ENCODE assay signal across 8 cellular contexts in the genomic region with DNA sequence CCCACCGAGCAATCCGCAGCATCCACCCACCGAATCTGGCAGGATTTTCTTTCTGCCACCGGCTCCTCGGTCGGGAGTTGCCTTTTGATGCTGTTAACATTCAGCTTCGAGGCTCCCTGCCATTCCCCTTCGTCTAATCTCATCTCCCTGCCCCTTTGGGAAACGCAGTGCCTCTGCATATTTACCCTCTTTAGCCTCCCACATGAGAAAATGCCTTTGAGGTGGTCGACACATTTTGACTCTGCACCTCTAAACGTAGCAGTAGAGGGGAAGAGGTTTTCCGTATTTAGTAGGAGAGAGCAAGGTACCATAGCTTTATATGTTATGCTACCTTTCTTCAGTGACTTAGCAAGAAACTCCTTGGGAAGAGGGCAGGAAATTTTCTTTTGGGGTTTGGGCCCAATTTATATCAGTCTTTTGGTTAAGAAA. TPM values are rescaled to one million over a fixed set of nuclear protein-coding genes. Genes with fewer than 3 reads are reported as not detected.
DNase-seq lines count a peak whose midpoint lies in the region; ATAC-seq, FAIRE-seq and TF ChIP-seq lines count a peak whose summit lies in the region.

No MANE protein-coding gene starts in this region.

- H3K9me3 Mint-ChIP-seq in WTC11, result no peaks in the 10 kb centered on the region

- ATAC-seq in WTC11 (no peak), HG03469 (IDR thresholded peaks at IDR 0.05; ENCODE audit: unreplicated experiment) (no peak)

- TF ChIP-seq CTCF in WTC11 (IDR thresholded peaks at IDR 0.05) (no peak), fibroblast of villous mesenchyme (IDR thresholded peaks at IDR 0.05; ENCODE audit: insufficient read depth, low read depth, low read length) (no peak)

- DNase-seq in activated CD4-positive, alpha-beta T cell treated with anti-CD3 and anti-CD28 coated beads, Interleukin-2, amount 50 U/mL, for 1 hour, result peak; percentile 4
- DNase-seq in activated CD4-positive, alpha-beta T cell treated with anti-CD3 and anti-CD28 coated beads, Interleukin-2, amount 50 U/mL, for 4 hours, result no peak
- DNase-seq in WTC11 (ENCODE audit: low spot score) (no peak), fibroblast of villous mesenchyme (ENCODE audit: low read depth) (no peak), skeletal muscle cell (ENCODE audit: low read depth) (no peak), HTR-8/SVneo (ENCODE audit: insufficient read length, low spot score) (no peak), Kasumi-1 (lab: John Stamatoyannopoulos, UW) (no peak)

- CTCF ChIA-PET in WTC11 (lab: Charles Lee), result interaction anchor here (0.7 to 2.6 kb wide), 4 partner anchors 16 to 70 kb away, joined by 3 to 11 read pairs (median 4); no protein-coding TSS in a partner anchor

- H3K27ac Mint-ChIP-seq in WTC11, result peak overlapping the region; percentile 98

- H3K27me3 Mint-ChIP-seq in WTC11 (ENCODE audit: low read depth), result no peaks in the 10 kb centered on the region

- FAIRE-seq in HTR-8/SVneo (lab: Jason Lieb, UNC), result no peak

- peak overlapping the region; percentile 89 for H3K4me3 ChIP-seq in fibroblast of villous mesenchyme (ENCODE audit: low read depth, low read length)
- H3K4me3 ChIP-seq in skeletal muscle cell (ENCODE audit: low read depth, low read length), result peak overlapping the region; percentile 92

- peak overlapping the region; percentile 91 for H3K4me3 Mint-ChIP-seq in WTC11

- H3K4me1 Mint-ChIP-seq in WTC11, result peaks cover 40% of the 10 kb centered on the region

- H3K36me3 Mint-ChIP-seq in WTC11, result peaks cover 3% of the 10 kb centered on the region

- POLR2A ChIA-PET in WTC11 (lab: Charles Lee), result no interaction called here

TF ChIP-seq in WTC11, 78 proteins besides CTCF, POLR2A, EP300 and RAD21:
- no peak for TF ChIP-seq ATF1 (CRISPR knock-in tag; IDR thresholded peaks at IDR 0.05)
- no peak for TF ChIP-seq KAT7 (CRISPR knock-in tag; IDR thresholded peaks at IDR 0.05; ENCODE audit: borderline replicate concordance)
- TF ChIP-seq RORB (CRISPR knock-in tag; IDR thresholded peaks at IDR 0.05), result no peak
- TF ChIP-seq, protein P1, sequence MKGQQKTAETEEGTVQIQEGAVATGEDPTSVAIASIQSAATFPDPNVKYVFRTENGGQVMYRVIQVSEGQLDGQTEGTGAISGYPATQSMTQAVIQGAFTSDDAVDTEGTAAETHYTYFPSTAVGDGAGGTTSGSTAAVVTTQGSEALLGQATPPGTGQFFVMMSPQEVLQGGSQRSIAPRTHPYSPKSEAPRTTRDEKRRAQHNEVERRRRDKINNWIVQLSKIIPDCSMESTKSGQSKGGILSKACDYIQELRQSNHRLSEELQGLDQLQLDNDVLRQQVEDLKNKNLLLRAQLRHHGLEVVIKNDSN (CRISPR knock-in tag; IDR thresholded peaks at IDR 0.05), result no peak
- no peak for TF ChIP-seq FOXJ3 (CRISPR knock-in tag; IDR thresholded peaks at IDR 0.05; ENCODE audit: borderline replicate concordance)
- TF ChIP-seq, protein P2, sequence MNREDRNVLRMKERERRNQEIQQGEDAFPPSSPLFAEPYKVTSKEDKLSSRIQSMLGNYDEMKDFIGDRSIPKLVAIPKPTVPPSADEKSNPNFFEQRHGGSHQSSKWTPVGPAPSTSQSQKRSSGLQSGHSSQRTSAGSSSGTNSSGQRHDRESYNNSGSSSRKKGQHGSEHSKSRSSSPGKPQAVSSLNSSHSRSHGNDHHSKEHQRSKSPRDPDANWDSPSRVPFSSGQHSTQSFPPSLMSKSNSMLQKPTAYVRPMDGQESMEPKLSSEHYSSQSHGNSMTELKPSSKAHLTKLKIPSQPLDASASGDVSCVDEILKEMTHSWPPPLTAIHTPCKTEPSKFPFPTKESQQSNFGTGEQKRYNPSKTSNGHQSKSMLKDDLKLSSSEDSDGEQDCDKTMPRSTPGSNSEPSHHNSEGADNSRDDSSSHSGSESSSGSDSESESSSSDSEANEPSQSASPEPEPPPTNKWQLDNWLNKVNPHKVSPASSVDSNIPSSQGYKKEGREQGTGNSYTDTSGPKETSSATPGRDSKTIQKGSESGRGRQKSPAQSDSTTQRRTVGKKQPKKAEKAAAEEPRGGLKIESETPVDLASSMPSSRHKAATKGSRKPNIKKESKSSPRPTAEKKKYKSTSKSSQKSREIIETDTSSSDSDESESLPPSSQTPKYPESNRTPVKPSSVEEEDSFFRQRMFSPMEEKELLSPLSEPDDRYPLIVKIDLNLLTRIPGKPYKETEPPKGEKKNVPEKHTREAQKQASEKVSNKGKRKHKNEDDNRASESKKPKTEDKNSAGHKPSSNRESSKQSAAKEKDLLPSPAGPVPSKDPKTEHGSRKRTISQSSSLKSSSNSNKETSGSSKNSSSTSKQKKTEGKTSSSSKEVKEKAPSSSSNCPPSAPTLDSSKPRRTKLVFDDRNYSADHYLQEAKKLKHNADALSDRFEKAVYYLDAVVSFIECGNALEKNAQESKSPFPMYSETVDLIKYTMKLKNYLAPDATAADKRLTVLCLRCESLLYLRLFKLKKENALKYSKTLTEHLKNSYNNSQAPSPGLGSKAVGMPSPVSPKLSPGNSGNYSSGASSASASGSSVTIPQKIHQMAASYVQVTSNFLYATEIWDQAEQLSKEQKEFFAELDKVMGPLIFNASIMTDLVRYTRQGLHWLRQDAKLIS (CRISPR knock-in tag; IDR thresholded peaks at IDR 0.05; ENCODE audit: borderline replicate concordance), result no peak
- TF ChIP-seq, protein P3, sequence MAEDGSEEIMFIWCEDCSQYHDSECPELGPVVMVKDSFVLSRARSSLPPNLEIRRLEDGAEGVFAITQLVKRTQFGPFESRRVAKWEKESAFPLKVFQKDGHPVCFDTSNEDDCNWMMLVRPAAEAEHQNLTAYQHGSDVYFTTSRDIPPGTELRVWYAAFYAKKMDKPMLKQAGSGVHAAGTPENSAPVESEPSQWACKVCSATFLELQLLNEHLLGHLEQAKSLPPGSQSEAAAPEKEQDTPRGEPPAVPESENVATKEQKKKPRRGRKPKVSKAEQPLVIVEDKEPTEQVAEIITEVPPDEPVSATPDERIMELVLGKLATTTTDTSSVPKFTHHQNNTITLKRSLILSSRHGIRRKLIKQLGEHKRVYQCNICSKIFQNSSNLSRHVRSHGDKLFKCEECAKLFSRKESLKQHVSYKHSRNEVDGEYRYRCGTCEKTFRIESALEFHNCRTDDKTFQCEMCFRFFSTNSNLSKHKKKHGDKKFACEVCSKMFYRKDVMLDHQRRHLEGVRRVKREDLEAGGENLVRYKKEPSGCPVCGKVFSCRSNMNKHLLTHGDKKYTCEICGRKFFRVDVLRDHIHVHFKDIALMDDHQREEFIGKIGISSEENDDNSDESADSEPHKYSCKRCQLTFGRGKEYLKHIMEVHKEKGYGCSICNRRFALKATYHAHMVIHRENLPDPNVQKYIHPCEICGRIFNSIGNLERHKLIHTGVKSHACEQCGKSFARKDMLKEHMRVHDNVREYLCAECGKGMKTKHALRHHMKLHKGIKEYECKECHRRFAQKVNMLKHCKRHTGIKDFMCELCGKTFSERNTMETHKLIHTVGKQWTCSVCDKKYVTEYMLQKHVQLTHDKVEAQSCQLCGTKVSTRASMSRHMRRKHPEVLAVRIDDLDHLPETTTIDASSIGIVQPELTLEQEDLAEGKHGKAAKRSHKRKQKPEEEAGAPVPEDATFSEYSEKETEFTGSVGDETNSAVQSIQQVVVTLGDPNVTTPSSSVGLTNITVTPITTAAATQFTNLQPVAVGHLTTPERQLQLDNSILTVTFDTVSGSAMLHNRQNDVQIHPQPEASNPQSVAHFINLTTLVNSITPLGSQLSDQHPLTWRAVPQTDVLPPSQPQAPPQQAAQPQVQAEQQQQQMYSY (CRISPR knock-in tag; IDR thresholded peaks at IDR 0.05), result no peak
- TF ChIP-seq CREB1 (CRISPR knock-in tag; IDR thresholded peaks at IDR 0.05), result no peak
- no peak for TF ChIP-seq OVOL2 (CRISPR knock-in tag; IDR thresholded peaks at IDR 0.05; ENCODE audit: borderline replicate concordance)
- no peak for TF ChIP-seq PRRX2 (CRISPR knock-in tag; IDR thresholded peaks at IDR 0.05)
- no peak for TF ChIP-seq TCF7 (CRISPR knock-in tag; IDR thresholded peaks at IDR 0.05; ENCODE audit: low read depth)
- TF ChIP-seq, protein P4, sequence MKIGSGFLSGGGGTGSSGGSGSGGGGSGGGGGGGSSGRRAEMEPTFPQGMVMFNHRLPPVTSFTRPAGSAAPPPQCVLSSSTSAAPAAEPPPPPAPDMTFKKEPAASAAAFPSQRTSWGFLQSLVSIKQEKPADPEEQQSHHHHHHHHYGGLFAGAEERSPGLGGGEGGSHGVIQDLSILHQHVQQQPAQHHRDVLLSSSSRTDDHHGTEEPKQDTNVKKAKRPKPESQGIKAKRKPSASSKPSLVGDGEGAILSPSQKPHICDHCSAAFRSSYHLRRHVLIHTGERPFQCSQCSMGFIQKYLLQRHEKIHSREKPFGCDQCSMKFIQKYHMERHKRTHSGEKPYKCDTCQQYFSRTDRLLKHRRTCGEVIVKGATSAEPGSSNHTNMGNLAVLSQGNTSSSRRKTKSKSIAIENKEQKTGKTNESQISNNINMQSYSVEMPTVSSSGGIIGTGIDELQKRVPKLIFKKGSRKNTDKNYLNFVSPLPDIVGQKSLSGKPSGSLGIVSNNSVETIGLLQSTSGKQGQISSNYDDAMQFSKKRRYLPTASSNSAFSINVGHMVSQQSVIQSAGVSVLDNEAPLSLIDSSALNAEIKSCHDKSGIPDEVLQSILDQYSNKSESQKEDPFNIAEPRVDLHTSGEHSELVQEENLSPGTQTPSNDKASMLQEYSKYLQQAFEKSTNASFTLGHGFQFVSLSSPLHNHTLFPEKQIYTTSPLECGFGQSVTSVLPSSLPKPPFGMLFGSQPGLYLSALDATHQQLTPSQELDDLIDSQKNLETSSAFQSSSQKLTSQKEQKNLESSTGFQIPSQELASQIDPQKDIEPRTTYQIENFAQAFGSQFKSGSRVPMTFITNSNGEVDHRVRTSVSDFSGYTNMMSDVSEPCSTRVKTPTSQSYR (CRISPR knock-in tag; IDR thresholded peaks at IDR 0.05), result no peak

RNA-seq across cellular contexts. Expression of a gene that starts 1.2 kb away (rescaled TPM):
- total RNA-seq in WTC11 (2021), result 113 to 115 TPM (median 114 TPM) in 3 replicates
- total RNA-seq in fibroblast of villous mesenchyme, result 101 and 141 TPM in 2 replicates
